In the genomic region with DNA sequence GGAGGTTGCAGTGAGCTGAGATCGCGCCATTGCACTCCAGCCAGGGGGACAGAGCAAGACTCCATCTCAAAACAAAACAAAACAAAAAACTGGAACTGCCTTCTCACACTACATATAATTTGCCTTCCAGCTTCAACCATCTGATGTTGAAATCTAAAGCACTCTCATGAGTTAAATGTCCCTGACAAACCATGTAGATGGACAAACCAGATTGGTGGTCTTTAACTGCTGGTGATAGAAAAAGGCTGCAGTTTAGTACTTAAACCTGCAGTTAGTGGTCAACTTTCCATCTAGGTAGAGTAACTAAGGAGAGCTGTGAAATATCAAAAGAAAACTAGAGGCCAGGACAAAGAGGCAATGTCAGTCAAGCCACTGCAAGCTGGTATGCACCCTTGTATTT, we compare ENCODE assay signal across 23 cellular contexts. TPM values are rescaled to one million over a fixed set of nuclear protein-coding genes. Genes with fewer than 3 reads are reported as not detected.
DNase-seq lines count a peak whose midpoint lies in the region; ATAC-seq and TF ChIP-seq lines count a peak whose summit lies in the region.
"Had no signal": no experiment of that assay in that cellular context is flagged by ENCODE, and none has a peak within 500 bp of the region (broad histone marks: within the 10 kb centered on the region; RNA-seq: fewer than 3 reads in every experiment).

No MANE protein-coding gene starts in this region.

- H3K4me2 ChIP-seq in HCT116 (ENCODE audit: low read length): peak overlapping the region; percentile 99; the same call in 1 of the 2 replicates
- H3K4me2 ChIP-seq in neural progenitor cell: no peak overlapping the region
- H3K4me2 ChIP-seq: smooth muscle cell had no signal

- intact Hi-C loops in activated CD4-positive, alpha-beta T cell treated with anti-CD3 and anti-CD28 coated beads for 36 hours (cut with DNase I, micrococcal nuclease): loop anchor here in 1 of 2 experiments (10.0 kb wide), 1 partner anchor 581 kb away; no protein-coding TSS in a partner anchor
- intact Hi-C loops in HCT116 (cut with micrococcal nuclease): no loop called here

- no peak for DNase-seq in activated CD4-positive, alpha-beta T cell treated with anti-CD3 and anti-CD28 coated beads for 36 hours
- no peak for DNase-seq in activated CD4-positive, alpha-beta T cell treated with anti-CD3 and anti-CD28 coated beads, Interleukin-2, amount 50 U/mL, for 4 hours
- DNase-seq in HCT116 (ENCODE audit: low read depth, low spot score) (no peak), neural progenitor cell (ENCODE audit: low spot score) (no peak), NCI-H1417 (lab: John Stamatoyannopoulos, UW) (no peak), NCI-H446 (lab: John Stamatoyannopoulos, UW) (no peak)
- no peak for DNase-seq in activated naive CD8-positive, alpha-beta T cell treated with anti-CD3 and anti-CD28 coated beads, Interleukin-2, amount 10 ng/mL, durations not matched to agents 7 days and 5 days
- DNase-seq: BE2C; colonic mucosa; head of caudate nucleus; Kasumi-1; NCI-H1092 treated with DMSO at 0.1 percent for 48 hours; NCI-H2081 treated with DMSO at 0.1 percent for 48 hours; NCI-H446 treated with DMSO at 0.1 percent for 48 hours; nucleus accumbens; stimulated activated CD4-positive, alpha-beta T cell treated with anti-CD3 and anti-CD28 coated beads, Interleukin-4, amount 100 ng/mL, for 1 hour had no signal

- peaks cover 2% of the 10 kb centered on the region for H3K9me3 Mint-ChIP-seq in activated CD4-positive, alpha-beta T cell treated with anti-CD3 and anti-CD28 coated beads for 36 hours (ENCODE audit: low read depth)
- no peaks in the 10 kb centered on the region for H3K9me3 Mint-ChIP-seq in activated naive CD8-positive, alpha-beta T cell treated with anti-CD3 and anti-CD28 coated beads, Interleukin-2, amount 10 ng/mL, durations not matched to agents 7 days and 5 days
- H3K9me3 Mint-ChIP-seq in neural progenitor cell: peaks cover 7% of the 10 kb centered on the region

- CTCF ChIA-PET in activated CD4-positive, alpha-beta T cell treated with anti-CD3 and anti-CD28 coated beads for 36 hours (lab: Charles Lee): interaction anchor here (0.7 to 5.2 kb wide), 10 partner anchors 11 to 265 kb away, joined by 3 to 26 read pairs (median 4); no protein-coding TSS in a partner anchor
- CTCF ChIA-PET in HCT116 (lab: Charles Lee): interaction anchor here (1.3 to 3.1 kb wide), 5 partner anchors 11 to 261 kb away, joined by 3 to 16 read pairs (median 11); no protein-coding TSS in a partner anchor

- H3K27ac ChIP-seq in HCT116 (ENCODE audit: low read depth, low read length): no peak overlapping the region
- no peak overlapping the region for H3K27ac ChIP-seq in neural progenitor cell
- H3K27ac ChIP-seq: colonic mucosa had no signal

- H4K20me1 ChIP-seq in HCT116 (ENCODE audit: insufficient read depth): no peaks in the 10 kb centered on the region
- no peaks in the 10 kb centered on the region for H4K20me1 ChIP-seq in neural progenitor cell (ENCODE audit: low read depth)

- POLR2A ChIA-PET in activated CD4-positive, alpha-beta T cell treated with anti-CD3 and anti-CD28 coated beads for 36 hours (lab: Charles Lee): interaction anchor here (0.7 to 1.2 kb wide), 3 partner anchors 30 to 1184 kb away, joined by 3 to 9 read pairs (median 5); a partner anchor contains a TSS
- POLR2A ChIA-PET in HCT116 (lab: Charles Lee): interaction anchor here (0.9 to 1.3 kb wide), 2 partner anchors 28 to 55 kb away, joined by 4 to 7 read pairs; a partner anchor contains a TSS
- POLR2A ChIA-PET in activated naive CD8-positive, alpha-beta T cell treated with anti-CD3 and anti-CD28 coated beads, Interleukin-2, amount 10 ng/mL, durations not matched to agents 7 days and 5 days (lab: Charles Lee): interaction anchor here (1.2 to 3.1 kb wide), 2 partner anchors 26 to 45 kb away, joined by 5 to 85 read pairs; a partner anchor contains a TSS

- peak overlapping the region; percentile 91 for H3K4me3 Mint-ChIP-seq in activated CD4-positive, alpha-beta T cell treated with anti-CD3 and anti-CD28 coated beads for 36 hours
- peak overlapping the region; percentile 20 for H3K4me3 Mint-ChIP-seq in activated naive CD8-positive, alpha-beta T cell treated with anti-CD3 and anti-CD28 coated beads, Interleukin-2, amount 10 ng/mL, durations not matched to agents 7 days and 5 days
- H3K4me3 Mint-ChIP-seq in neural progenitor cell: peak overlapping the region; percentile 91

- H3K79me2 ChIP-seq in HCT116 (ENCODE audit: insufficient read depth, low read length) (peaks cover 4% of the 10 kb centered on the region; the same call in 1 of the 2 replicates), neural progenitor cell (ENCODE audit: low read depth) (peaks cover 32% of the 10 kb centered on the region)

- H3K9me3 ChIP-seq in HCT116 (ENCODE audit: control insufficient read depth in 1 of 2, insufficient read depth in 1 of 2, low read depth in 1 of 2, low read length in 2 of 2) (no peaks in the 10 kb centered on the region; a peak in 1 of 4 replicates), neural progenitor cell (ENCODE audit: low read depth) (no peaks in the 10 kb centered on the region)
- H3K9me3 ChIP-seq: BE2C, colonic mucosa had no signal

- H3K36me3 ChIP-seq in HCT116 (ENCODE audit: control insufficient read depth in 1 of 2, insufficient read depth in 2 of 2, low read length in 2 of 2): no peaks in the 10 kb centered on the region
- no peaks in the 10 kb centered on the region for H3K36me3 ChIP-seq in neural progenitor cell
- H3K36me3 ChIP-seq: BE2C, colonic mucosa had no signal

- BruUV-seq in HCT116 (replicated peaks; lab: Mats Ljungman, UMichigan): no TSS peak

- H3F3A ChIP-seq in neural progenitor cell (ENCODE audit: low read depth): peaks cover 42% of the 10 kb centered on the region

- H3K36me3 Mint-ChIP-seq in activated CD4-positive, alpha-beta T cell treated with anti-CD3 and anti-CD28 coated beads for 36 hours (ENCODE audit: low read depth): peaks cover 29% of the 10 kb centered on the region
- peaks cover 3% of the 10 kb centered on the region for H3K36me3 Mint-ChIP-seq in activated naive CD8-positive, alpha-beta T cell treated with anti-CD3 and anti-CD28 coated beads, Interleukin-2, amount 10 ng/mL, durations not matched to agents 7 days and 5 days
- peaks cover 2% of the 10 kb centered on the region for H3K36me3 Mint-ChIP-seq in neural progenitor cell

- peaks cover 41% of the 10 kb centered on the region for H3K4me1 Mint-ChIP-seq in activated CD4-positive, alpha-beta T cell treated with anti-CD3 and anti-CD28 coated beads for 36 hours
- peaks cover 31% of the 10 kb centered on the region for H3K4me1 Mint-ChIP-seq in activated naive CD8-positive, alpha-beta T cell treated with anti-CD3 and anti-CD28 coated beads, Interleukin-2, amount 10 ng/mL, durations not matched to agents 7 days and 5 days
- H3K4me1 Mint-ChIP-seq in neural progenitor cell: peaks cover 12% of the 10 kb centered on the region

- no peaks in the 10 kb centered on the region for H3K9me2 ChIP-seq in HCT116 (ENCODE audit: insufficient read depth)

- H2AFZ ChIP-seq in HCT116 (ENCODE audit: low read depth, low read length, poor library complexity, severe bottlenecking) (no peak overlapping the region), neural progenitor cell (replicated peaks) (no peak overlapping the region)

- H3K4me1 ChIP-seq in HCT116 (ENCODE audit: control insufficient read depth in 1 of 2, insufficient read depth in 2 of 2, low read length in 2 of 2) (peaks cover 6 to 25% of the 10 kb centered on the region in 2 experiments; a peak in 3 of 4 replicates), neural progenitor cell (peaks cover 10% of the 10 kb centered on the region)
- H3K4me1 ChIP-seq: BE2C had no signal

- no peaks in the 10 kb centered on the region for H3K27me3 Mint-ChIP-seq in activated CD4-positive, alpha-beta T cell treated with anti-CD3 and anti-CD28 coated beads for 36 hours
- no peaks in the 10 kb centered on the region for H3K27me3 Mint-ChIP-seq in activated naive CD8-positive, alpha-beta T cell treated with anti-CD3 and anti-CD28 coated beads, Interleukin-2, amount 10 ng/mL, durations not matched to agents 7 days and 5 days
- peaks cover 2% of the 10 kb centered on the region for H3K27me3 Mint-ChIP-seq in neural progenitor cell (ENCODE audit: insufficient read depth, low read depth)

- H3K9ac ChIP-seq in HCT116 (ENCODE audit: low read length): no peak overlapping the region
- no peak overlapping the region for H3K9ac ChIP-seq in neural progenitor cell

- H3K4me3 ChIP-seq in HCT116 (replicated peaks in 1 of 2; ENCODE audit: low read depth in 1 of 2, low read length in 2 of 2) (no peak overlapping the region), neural progenitor cell (no peak overlapping the region)
- H3K4me3 ChIP-seq: colonic mucosa, smooth muscle cell had no signal

- TF ChIP-seq CTCF in HCT116 (IDR thresholded peaks at IDR 0.05 in 2 of 3, conservative IDR thresholded peaks at IDR 0.05 in 1 of 3; ENCODE audit: borderline replicate concordance in 1 of 3, insufficient read depth in 1 of 3, low read depth in 2 of 3, low read length in 2 of 3): no peak
- no peak for TF ChIP-seq CTCF in neural progenitor cell (IDR thresholded peaks at IDR 0.05)

- no peak for TF ChIP-seq POLR2A in HCT116 (IDR thresholded peaks at IDR 0.05; ENCODE audit: borderline replicate concordance, extremely low read depth, insufficient read depth, insufficient read length)

- ATAC-seq in activated CD4-positive, alpha-beta T cell treated with anti-CD3 and anti-CD28 coated beads for 36 hours: no peak
- ATAC-seq in HCT116 (no peak), GM19351 (IDR thresholded peaks at IDR 0.05; ENCODE audit: unreplicated experiment) (no peak)
- no peak for ATAC-seq in activated naive CD8-positive, alpha-beta T cell treated with anti-CD3 and anti-CD28 coated beads, Interleukin-2, amount 10 ng/mL, durations not matched to agents 7 days and 5 days (ENCODE audit: low read depth)

- RAD21 ChIA-PET in HCT116 (lab: Charles Lee; ENCODE audit: low non-redundant PET in 1 of 2, low total read pairs in 2 of 2, uncharacterized antibody in 2 of 2, unreplicated experiment in 2 of 2): no interaction called here

- H3K27me3 ChIP-seq in HCT116 (ENCODE audit: insufficient read depth, low read length) (no peaks in the 10 kb centered on the region), neural progenitor cell (no peaks in the 10 kb centered on the region)
- H3K27me3 ChIP-seq: BE2C, colonic mucosa had no signal

- peak overlapping the region; percentile 47 for H3K27ac Mint-ChIP-seq in activated CD4-positive, alpha-beta T cell treated with anti-CD3 and anti-CD28 coated beads for 36 hours
- H3K27ac Mint-ChIP-seq in activated naive CD8-positive, alpha-beta T cell treated with anti-CD3 and anti-CD28 coated beads, Interleukin-2, amount 10 ng/mL, durations not matched to agents 7 days and 5 days: no peak overlapping the region
- H3K27ac Mint-ChIP-seq in neural progenitor cell: no peak overlapping the region

- TF ChIP-seq RAD21 in HCT116 (IDR thresholded peaks at IDR 0.05; ENCODE audit: low read depth): no peak

RNA-seq across cellular contexts. Expression of a gene that starts 5.8 kb away (rescaled TPM):
- under 1 TPM in 1 of 2 experiments, not detected in 1; 0.33 TPM for total RNA-seq in activated CD4-positive, alpha-beta T cell treated with anti-CD3 and anti-CD28 coated beads for 36 hours
- total RNA-seq in HCT116 (2021; ENCODE audit: unreplicated experiment) (not detected), neural progenitor cell (ENCODE audit: low replicate concordance) (0.37 TPM in 1 of 2 replicates, not detected in the other)
- not detected in 2 replicates for polyA plus RNA-seq in HCT116 (2012)
- total RNA-seq in activated naive CD8-positive, alpha-beta T cell treated with anti-CD3 and anti-CD28 coated beads, Interleukin-2, amount 10 ng/mL, durations not matched to agents 7 days and 5 days: not detected
- total RNA-seq: Daoy, renal cortical epithelial cell, RPMI7951, smooth muscle cell, subcutaneous adipose tissue had no signal
- polyA plus RNA-seq: liver, smooth muscle cell had no signal

RNA-seq across cellular contexts. Expression of a gene that starts 8.4 kb away (rescaled TPM):
- total RNA-seq in activated CD4-positive, alpha-beta T cell treated with anti-CD3 and anti-CD28 coated beads for 36 hours: under 1 TPM in 1 of 2 experiments, not detected in 1; 0.27 TPM
- total RNA-seq in HCT116 (2021; ENCODE audit: unreplicated experiment) (not detected), neural progenitor cell (ENCODE audit: low replicate concordance) (0.26 and 3.2 TPM in 2 replicates)
- not detected in 2 replicates for polyA plus RNA-seq in HCT116 (2012)
- not detected for total RNA-seq in activated naive CD8-positive, alpha-beta T cell treated with anti-CD3 and anti-CD28 coated beads, Interleukin-2, amount 10 ng/mL, durations not matched to agents 7 days and 5 days
- total RNA-seq: colonic mucosa, Daoy, liver, renal cortical epithelial cell, RPMI7951, smooth muscle cell, subcutaneous adipose tissue had no signal
- polyA plus RNA-seq: liver, smooth muscle cell had no signal

RNA-seq across cellular contexts. Expression of a gene that starts 21.3 kb away (rescaled TPM):
- total RNA-seq in activated CD4-positive, alpha-beta T cell treated with anti-CD3 and anti-CD28 coated beads for 36 hours: under 1 TPM; 0.48 to 0.65 TPM
- total RNA-seq in HCT116 (2021; ENCODE audit: unreplicated experiment) (not detected), neural progenitor cell (ENCODE audit: low replicate concordance) (not detected in 2 replicates)
- 0.13 and 0.21 TPM in 2 replicates for polyA plus RNA-seq in HCT116 (2012)
- total RNA-seq in activated naive CD8-positive, alpha-beta T cell treated with anti-CD3 and anti-CD28 coated beads, Interleukin-2, amount 10 ng/mL, durations not matched to agents 7 days and 5 days: under 1 TPM; 0.91 to 0.96 TPM
- total RNA-seq: Daoy, renal cortical epithelial cell, RPMI7951, smooth muscle cell had no signal
- polyA plus RNA-seq: smooth muscle cell had no signal

RNA-seq across cellular contexts. Expression of a gene that starts 23.7 kb away (rescaled TPM):
- 100 to 1,000 TPM in 1 of 2 experiments, 10 to 100 TPM in 1; 92.1 to 125 TPM for total RNA-seq in activated CD4-positive, alpha-beta T cell treated with anti-CD3 and anti-CD28 coated beads for 36 hours
- total RNA-seq in HCT116 (2021; ENCODE audit: unreplicated experiment): not detected
- polyA plus RNA-seq in HCT116 (2012): 0.10 TPM in 1 of 2 replicates, not detected in the other
- total RNA-seq in activated naive CD8-positive, alpha-beta T cell treated with anti-CD3 and anti-CD28 coated beads, Interleukin-2, amount 10 ng/mL, durations not matched to agents 7 days and 5 days: 100 to 1,000 TPM; 263 TPM
- total RNA-seq in neural progenitor cell (ENCODE audit: low replicate concordance): not detected in 2 replicates
- total RNA-seq: Daoy, renal cortical epithelial cell, RPMI7951, smooth muscle cell had no signal
- polyA plus RNA-seq: smooth muscle cell had no signal

RNA-seq across cellular contexts. Expression of a gene that starts 27.4 kb away (rescaled TPM):
- total RNA-seq in activated CD4-positive, alpha-beta T cell treated with anti-CD3 and anti-CD28 coated beads for 36 hours: 1 to 10 TPM; 3.2 to 4.9 TPM
- total RNA-seq in HCT116 (2021; ENCODE audit: unreplicated experiment) (1.8 TPM), neural progenitor cell (ENCODE audit: low replicate concordance) (not detected in 2 replicates)
- 1.3 and 2.0 TPM in 2 replicates for polyA plus RNA-seq in HCT116 (2012)
- total RNA-seq in activated naive CD8-positive, alpha-beta T cell treated with anti-CD3 and anti-CD28 coated beads, Interleukin-2, amount 10 ng/mL, durations not matched to agents 7 days and 5 days: 10 to 100 TPM; 11.6 to 13.4 TPM
- total RNA-seq: Daoy, liver, renal cortical epithelial cell, RPMI7951, smooth muscle cell, subcutaneous adipose tissue had no signal

Comparison
In these comparisons a context has a peak if more than half of its experiments do, and no peak if none do; other contexts are left out.
1. H3K4me3 Mint-ChIP-seq: peak in every context shown above with its lines; median percentile 91 in activated CD4-positive, alpha-beta T cell treated with anti-CD3 and anti-CD28 coated beads for 36 hours; 91 in neural progenitor cell; 20 in activated naive CD8-positive, alpha-beta T cell treated with anti-CD3 and anti-CD28 coated beads, Interleukin-2, amount 10 ng/mL, durations not matched to agents 7 days and 5 days.